In genomic region chr17:29929006-29929543, GRCh38 we compare ENCODE assay signal across 9 cellular contexts. TPM values are rescaled to one million over a fixed set of nuclear protein-coding genes. Genes with fewer than 3 reads are reported as not detected.
DNase-seq lines count a peak whose midpoint lies in the region; ATAC-seq, FAIRE-seq and TF ChIP-seq lines count a peak whose summit lies in the region.
"Had no signal": no experiment of that assay in that cellular context is flagged by ENCODE, and none has a peak within 500 bp of the region (broad histone marks: within the 10 kb centered on the region; RNA-seq: fewer than 3 reads in every experiment).

No MANE protein-coding gene starts in this region.

- H3K27me3 ChIP-seq in K562 (ENCODE audit: control insufficient read depth in 2 of 2, insufficient read depth in 2 of 2, low read length in 2 of 2) (no peaks in the 10 kb centered on the region), stomach smooth muscle (ENCODE audit: control insufficient read depth in 1 of 2, insufficient read depth in 2 of 2, low read length in 2 of 2) (no peaks in the 10 kb centered on the region)

- TF ChIP-seq CTCF in AG04449 (IDR thresholded peaks at IDR 0.05; ENCODE audit: insufficient read depth, low read length, missing control alignments) (no peak), K562 (IDR thresholded peaks at IDR 0.05 in 2 of 3, conservative IDR thresholded peaks at IDR 0.05 in 1 of 3; ENCODE audit: insufficient read depth in 2 of 3, low read depth in 1 of 3, low read length in 3 of 3) (no peak)

- H3K4me2 ChIP-seq in K562 (ENCODE audit: insufficient read depth, low read length): peak overlapping the region; percentile 100

- H4K20me1 ChIP-seq in K562 (replicated peaks; ENCODE audit: control insufficient read depth, insufficient read depth, low read length): no peaks in the 10 kb centered on the region

- peak overlapping the region; percentile 98 for H2AFZ ChIP-seq in K562 (ENCODE audit: low read depth, low read length)

- no TSS peak for BruUV-seq in K562 (replicated peaks; lab: Mats Ljungman, UMichigan)

- WGBS in K562 (ENCODE audit: insufficient coverage, low coverage, missing lambda C conversion rate): under 1% methylated on average over 13 of the region's 13 CpGs

- no peak for DNase-seq in AG04449 (ENCODE audit: low read depth, low spot score)
- peak; percentile 68 for DNase-seq in NCI-H748 (lab: John Stamatoyannopoulos, UW; ENCODE audit: unreplicated experiment)
- DNase-seq in K562 (ENCODE audit: extremely low read depth in 1 of 4, low spot score in 3 of 4): peak in 3 of 4 experiments; percentile 22 to 40 (median 24)
- peak; percentile 62 for DNase-seq in islet precursor cell
- no peak for DNase-seq in cortex of kidney (lab: John Stamatoyannopoulos, UW)
- DNase-seq in COLO829 (ENCODE audit: low spot score): no peak

- H3K9me1 ChIP-seq in K562 (ENCODE audit: control insufficient read depth, insufficient read depth, low read length): no peaks in the 10 kb centered on the region

- POLR2A ChIA-PET in AG04449 (lab: Yijun Ruan, JAX) (interaction anchor here (1.1 kb wide), 1 partner anchor 264 kb away, joined by 4 read pairs; no protein-coding TSS in a partner anchor), K562 (lab: Yijun Ruan, JAX) (no interaction called here)

- H3K4me1 ChIP-seq in K562 (replicated peaks in 1 of 2; ENCODE audit: control insufficient read depth in 2 of 2, insufficient read depth in 2 of 2, low read length in 2 of 2) (peaks cover 8 to 10% of the 10 kb centered on the region in 2 experiments; a peak in 3 of 5 replicates), stomach smooth muscle (ENCODE audit: control insufficient read depth, insufficient read depth, low read length) (peaks cover 4% of the 10 kb centered on the region)

- no peak for TF ChIP-seq POLR2A in K562 (conservative IDR thresholded peaks at IDR 0.05)

- intact Hi-C loops in K562 (cut with micrococcal nuclease): no loop called here

- H3K9me3 ChIP-seq in K562 (replicated peaks; ENCODE audit: control insufficient read depth, insufficient read depth, low read depth, low read length) (no peaks in the 10 kb centered on the region), stomach smooth muscle (ENCODE audit: control insufficient read depth in 2 of 2, low read length in 2 of 2) (no peaks in the 10 kb centered on the region)

- ATAC-seq in GM19324 (IDR thresholded peaks at IDR 0.05; ENCODE audit: low FRiP score, unreplicated experiment) (peak; percentile 3), K562 (peak; percentile 48; the same call in 2 of the 3 replicates)

- TF ChIP-seq EP300 in K562 (IDR thresholded peaks at IDR 0.05; ENCODE audit: low read length): no peak

- peak overlapping the region; percentile 97 for H3K4me3 ChIP-seq in AG04449 (ENCODE audit: low read depth, low read length)
- H3K4me3 ChIP-seq in K562: peak overlapping the region; percentile 80
- H3K4me3 ChIP-seq in stomach smooth muscle (ENCODE audit: low read length in 2 of 2): peak overlapping the region; percentile 96 to 97

- no peak for FAIRE-seq in K562 (lab: Jason Lieb, UNC)
- FAIRE-seq: islet of Langerhans had no signal

- CTCF ChIA-PET in AG04449 (lab: Yijun Ruan, JAX) (interaction anchor here (0.9 to 11.8 kb wide), 6 partner anchors 10 to 288 kb away, joined by 3 to 470 read pairs (median 74); partner anchors contain the start of gene EFCAB5), K562 (lab: Yijun Ruan, JAX; ENCODE audit: low intra/inter-chr PET ratio) (interaction anchor here (3.1 to 4.1 kb wide), 2 partner anchors 121 to 290 kb away, joined by 11 to 62 read pairs; no protein-coding TSS in a partner anchor)

- no peak for TF ChIP-seq RAD21 in K562 (CRISPR knock-in tag; conservative IDR thresholded peaks at IDR 0.05 in 1 of 2, IDR thresholded peaks at IDR 0.05 in 1 of 2)

- no peaks in the 10 kb centered on the region for H3K36me3 ChIP-seq in K562 (ENCODE audit: control insufficient read depth, insufficient read depth, low read length)
- no peaks in the 10 kb centered on the region for H3K36me3 ChIP-seq in stomach smooth muscle (ENCODE audit: control insufficient read depth in 2 of 2, insufficient read depth in 2 of 2, low read length in 2 of 2)

- in situ Hi-C loops in K562 (cut with MboI): loop anchor here (5.0 kb wide), 1 partner anchor 127 kb away; no protein-coding TSS in a partner anchor

- H3K79me2 ChIP-seq in K562 (ENCODE audit: control insufficient read depth, insufficient read depth, low read length): peaks cover 47% of the 10 kb centered on the region

- peak overlapping the region; percentile 85 to 98 for H3K9ac ChIP-seq in K562 (ENCODE audit: insufficient read depth in 1 of 2, low read depth in 2 of 2, low read length in 2 of 2)
- peak overlapping the region; percentile 79 to 84 for H3K9ac ChIP-seq in stomach smooth muscle (ENCODE audit: low read length in 2 of 2)

- peak overlapping the region; percentile 82 for H3K27ac ChIP-seq in K562 (ENCODE audit: extremely low read depth, low read depth, low read length)
- peak overlapping the region; percentile 77 for H3K27ac ChIP-seq in stomach smooth muscle (ENCODE audit: low read length)

TF ChIP-seq in K562, 482 proteins besides CTCF, POLR2A, EP300 and RAD21 (continues in another document):
- TF ChIP-seq ILK (tag; IDR thresholded peaks at IDR 0.05; ENCODE audit: borderline replicate concordance, low read depth): no peak
- no peak for TF ChIP-seq NFXL1 (CRISPR knock-in tag; IDR thresholded peaks at IDR 0.05)
- TF ChIP-seq CREB3L1 (IDR thresholded peaks at IDR 0.05; ENCODE audit: borderline replicate concordance, low read depth): no peak
- no peak for TF ChIP-seq LARP7 (IDR thresholded peaks at IDR 0.05)
- TF ChIP-seq, protein P1, sequence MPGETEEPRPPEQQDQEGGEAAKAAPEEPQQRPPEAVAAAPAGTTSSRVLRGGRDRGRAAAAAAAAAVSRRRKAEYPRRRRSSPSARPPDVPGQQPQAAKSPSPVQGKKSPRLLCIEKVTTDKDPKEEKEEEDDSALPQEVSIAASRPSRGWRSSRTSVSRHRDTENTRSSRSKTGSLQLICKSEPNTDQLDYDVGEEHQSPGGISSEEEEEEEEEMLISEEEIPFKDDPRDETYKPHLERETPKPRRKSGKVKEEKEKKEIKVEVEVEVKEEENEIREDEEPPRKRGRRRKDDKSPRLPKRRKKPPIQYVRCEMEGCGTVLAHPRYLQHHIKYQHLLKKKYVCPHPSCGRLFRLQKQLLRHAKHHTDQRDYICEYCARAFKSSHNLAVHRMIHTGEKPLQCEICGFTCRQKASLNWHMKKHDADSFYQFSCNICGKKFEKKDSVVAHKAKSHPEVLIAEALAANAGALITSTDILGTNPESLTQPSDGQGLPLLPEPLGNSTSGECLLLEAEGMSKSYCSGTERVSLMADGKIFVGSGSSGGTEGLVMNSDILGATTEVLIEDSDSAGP (CRISPR knock-in tag; IDR thresholded peaks at IDR 0.05): no peak
- TF ChIP-seq L3MBTL2 (IDR thresholded peaks at IDR 0.05): peak; percentile 7; the same call in 1 of the 2 replicates
- no peak for TF ChIP-seq ZNF586 (CRISPR knock-in tag; conservative IDR thresholded peaks at IDR 0.05)

RNA-seq across cellular contexts. Expression of gene SSH2, which starts 1.0 kb away (rescaled TPM):
- 26.8 and 53.5 TPM in 2 replicates for total RNA-seq in K562 (2011; cell fraction: chromatin; rRNA removed; ENCODE audit: low replicate concordance)
- 14.3 and 17.4 TPM in 2 replicates for total RNA-seq in K562 (2011; cell fraction: nucleolus; rRNA removed)
- 40.3 and 94.6 TPM in 2 replicates for total RNA-seq in K562 (2011; cell fraction: nucleoplasm; rRNA removed)
- total RNA-seq in K562 (2014; rRNA removed) (5.2 and 6.8 TPM in 2 replicates), K562 (2014; rRNA removed; fragmentation: Illumina TruSeq; extraction: Trizol) (6.9 and 7.7 TPM in 2 replicates), K562 (2015; rRNA removed; fragmentation: Illumina TruSeq; extraction: Trizol) (12.1 and 12.2 TPM in 2 replicates), K562 (2021) (13.6 and 16.1 TPM in 2 replicates)
- polyA plus RNA-seq in K562 (2011; rRNA removed) (6.7 and 13.2 TPM in 2 replicates), K562 (2014; fragmentation: Illumina TruSeq; extraction: Trizol) (14.3 and 15.6 TPM in 2 replicates), K562 (2014; fragmentation: Nextera tagmentation; extraction: Ambion mirVana) (1 to 10 TPM; 3.9 to 6.2 TPM), K562 (2014; rRNA removed) (10.2 and 13.0 TPM in 2 replicates)
- polyA plus RNA-seq in K562 (2011; cell fraction: cytosol; rRNA removed): 9.3 and 14.7 TPM in 2 replicates
- polyA plus RNA-seq in K562 (2011; cell fraction: nucleus; rRNA removed): 8.4 and 11.6 TPM in 2 replicates
- polyA plus RNA-seq in K562 (2012): 16.6 and 20.6 TPM in 2 replicates
- polyA minus RNA-seq in K562 (2011; rRNA and poly(A)+ RNA removed): 17.0 and 30.7 TPM in 2 replicates
- polyA minus RNA-seq in K562 (2011; cell fraction: cytosol; rRNA and poly(A)+ RNA removed): 5.9 and 15.7 TPM in 2 replicates
- 10.5 and 11.6 TPM in 2 replicates for polyA minus RNA-seq in K562 (2011; cell fraction: nucleus; rRNA and poly(A)+ RNA removed)

RNA-seq across cellular contexts. Expression of gene EFCAB5, which starts 12.4 kb away (rescaled TPM):
- total RNA-seq in K562 (2011; cell fraction: chromatin; rRNA removed; ENCODE audit: low replicate concordance): not detected in 2 replicates
- not detected in 2 replicates for total RNA-seq in K562 (2011; cell fraction: nucleolus; rRNA removed)
- total RNA-seq in K562 (2011; cell fraction: nucleoplasm; rRNA removed): not detected in 2 replicates
- total RNA-seq in K562 (2014; rRNA removed): not detected in 2 replicates
- not detected in 2 replicates for total RNA-seq in K562 (2014; rRNA removed; fragmentation: Illumina TruSeq; extraction: Trizol)
- total RNA-seq in K562 (2015; rRNA removed; fragmentation: Illumina TruSeq; extraction: Trizol): not detected in 2 replicates
- total RNA-seq in K562 (2021): not detected in 2 replicates
- not detected in 2 replicates for polyA plus RNA-seq in K562 (2011; rRNA removed)
- 0.03 TPM in 1 of 2 replicates, not detected in the other for polyA plus RNA-seq in K562 (2011; cell fraction: cytosol; rRNA removed)
- not detected in 2 replicates for polyA plus RNA-seq in K562 (2011; cell fraction: nucleus; rRNA removed)
- polyA plus RNA-seq in K562 (2012): 0.10 TPM in 1 of 2 replicates, not detected in the other
- polyA plus RNA-seq in K562 (2014; fragmentation: Illumina TruSeq; extraction: Trizol): 0.03 TPM in 1 of 2 replicates, not detected in the other
- under 1 TPM; 0.06 to 0.11 TPM for polyA plus RNA-seq in K562 (2014; fragmentation: Nextera tagmentation; extraction: Ambion mirVana)
- 0.04 TPM in 1 of 2 replicates, not detected in the other for polyA plus RNA-seq in K562 (2014; rRNA removed)
- not detected in 2 replicates for polyA minus RNA-seq in K562 (2011; rRNA and poly(A)+ RNA removed)
- not detected in 2 replicates for polyA minus RNA-seq in K562 (2011; cell fraction: cytosol; rRNA and poly(A)+ RNA removed)
- not detected in 2 replicates for polyA minus RNA-seq in K562 (2011; cell fraction: nucleus; rRNA and poly(A)+ RNA removed)

Comparison
In these comparisons a context has a peak if more than half of its experiments do, and no peak if none do; other contexts are left out.
1. DNase-seq: peak in NCI-H748 (single experiment), K562 (3 of 4) and islet precursor cell (single experiment); none in AG04449 (single experiment), cortex of kidney (single experiment) and COLO829 (single experiment).
2. Peak in every context shown above with its lines, with median percentiles within 50 percentile points of each other: H3K4me3 ChIP-seq.